8 cellular contexts compared by ENCODE assay signal in genomic region chr17:2796164-2797140, GRCh38. TPM values are rescaled to one million over a fixed set of nuclear protein-coding genes. Genes with fewer than 3 reads are reported as not detected.
DNase-seq lines count a peak whose midpoint lies in the region; ATAC-seq, FAIRE-seq and TF ChIP-seq lines count a peak whose summit lies in the region.

Gene RAP1GAP2, plus strand, starts transcription at chr17:2796438. Its CDS starts 90 bp downstream, at chr17:2796528.

- in situ Hi-C loops in K562 (cut with MboI): no loop called here

- 13% methylated on average over 21 of the region's 39 CpGs for WGBS in K562 (ENCODE audit: insufficient coverage, low coverage, missing lambda C conversion rate)
- WGBS in stomach, 5 donors: 24 to 52% (median 48%) methylated on average over 21 to 39 of the region's 39 CpGs

- peaks cover 43% of the 10 kb centered on the region for H3K27me3 ChIP-seq in DOHH2 (ENCODE audit: control insufficient read depth, low read length)
- peaks cover 13 to 63% of the 10 kb centered on the region in 2 experiments; a peak in 4 of 5 replicates for H3K27me3 ChIP-seq in K562 (ENCODE audit: control insufficient read depth in 2 of 2, insufficient read depth in 2 of 2, low read length in 2 of 2)
- H3K27me3 ChIP-seq in muscle layer of duodenum (ENCODE audit: low read depth, low read length): no peaks in the 10 kb centered on the region
- peaks cover 0 to 41% (median 0%) of the 10 kb centered on the region in 3 donors for H3K27me3 ChIP-seq in stomach

- BruUV-seq in K562 (replicated peaks; lab: Mats Ljungman, UMichigan): no TSS peak

- H4K20me1 ChIP-seq in DOHH2 (ENCODE audit: control insufficient read depth, insufficient read depth, low read depth, low read length) (no peaks in the 10 kb centered on the region), K562 (replicated peaks; ENCODE audit: control insufficient read depth, insufficient read depth, low read length) (no peaks in the 10 kb centered on the region)

- H3K9me3 ChIP-seq in DOHH2 (ENCODE audit: control insufficient read depth, insufficient read depth, low read length): no peaks in the 10 kb centered on the region
- H3K9me3 ChIP-seq in K562 (replicated peaks; ENCODE audit: control insufficient read depth, insufficient read depth, low read depth, low read length): no peaks in the 10 kb centered on the region
- no peaks in the 10 kb centered on the region for H3K9me3 ChIP-seq in muscle layer of duodenum (ENCODE audit: control insufficient read depth in 1 of 2, low read length in 2 of 2)
- H3K9me3 ChIP-seq in stomach: no peaks in the 10 kb centered on the region

- H3K4me2 ChIP-seq in DOHH2 (ENCODE audit: low read length) (peak within 1 kb of the TSS; percentile 1; the same call in 1 of the 2 replicates), K562 (ENCODE audit: insufficient read depth, low read length) (no peak within 1 kb of the TSS)

- no peak within 1 kb of the TSS for H3K9ac ChIP-seq in K562 (ENCODE audit: insufficient read depth in 1 of 2, low read depth in 2 of 2, low read length in 2 of 2)

- TF ChIP-seq EP300 in K562 (IDR thresholded peaks at IDR 0.05; ENCODE audit: low read length): no peak
- TF ChIP-seq EP300 in stomach (IDR thresholded peaks at IDR 0.05): no peak

- H3K27ac ChIP-seq in DOHH2 (ENCODE audit: low read depth, low read length): no peak within 1 kb of the TSS
- H3K27ac ChIP-seq in K562 (ENCODE audit: extremely low read depth, low read depth, low read length): no peak within 1 kb of the TSS
- H3K27ac ChIP-seq in muscle layer of duodenum (ENCODE audit: low read length): no peak within 1 kb of the TSS
- H3K27ac ChIP-seq in stomach: peak within 1 kb of the TSS; percentile 54 to 74 (median 56)

- H3K36me3 ChIP-seq in DOHH2 (ENCODE audit: control insufficient read depth, low read length) (no peaks in the 10 kb centered on the region), K562 (ENCODE audit: control insufficient read depth, insufficient read depth, low read length) (no peaks in the 10 kb centered on the region), muscle layer of duodenum (ENCODE audit: control insufficient read depth in 1 of 2, insufficient read depth in 2 of 2, low read length in 2 of 2) (no peaks in the 10 kb centered on the region), stomach (no peaks in the 10 kb centered on the region)

- no peak within 1 kb of the TSS for H2AFZ ChIP-seq in K562 (ENCODE audit: low read depth, low read length)

- CTCF ChIA-PET in K562 (lab: Yijun Ruan, JAX; ENCODE audit: low intra/inter-chr PET ratio): no interaction called here

- H3K9me2 ChIP-seq in DOHH2 (replicated peaks; ENCODE audit: control insufficient read depth, low read length): no peaks in the 10 kb centered on the region

- DNase-seq in K562 (ENCODE audit: extremely low read depth in 1 of 4, low spot score in 3 of 4): peak in 2 of 4 experiments; percentile 48 to 50
- peak; percentile 69 for DNase-seq in stomach
- no peak for DNase-seq in NCI-H2107 (lab: John Stamatoyannopoulos, UW)

- H3K79me2 ChIP-seq in DOHH2 (ENCODE audit: control insufficient read depth, low read length) (no peaks in the 10 kb centered on the region), K562 (ENCODE audit: control insufficient read depth, insufficient read depth, low read length) (no peaks in the 10 kb centered on the region)

- no peak within 1 kb of the TSS for H3K4me3 ChIP-seq in DOHH2 (ENCODE audit: low read length)
- H3K4me3 ChIP-seq in K562: no peak within 1 kb of the TSS
- peak within 1 kb of the TSS; percentile 33 to 40 for H3K4me3 ChIP-seq in muscle layer of duodenum (ENCODE audit: low read depth in 1 of 2, low read length in 2 of 2)
- peak within 1 kb of the TSS; percentile 29 to 54 (median 36) for H3K4me3 ChIP-seq in stomach

- POLR2A ChIA-PET in K562 (lab: Yijun Ruan, JAX): interaction anchor here (0.6 to 0.8 kb wide), 4 partner anchors 8 to 132 kb away, joined by 3 to 4 read pairs (median 3); no protein-coding TSS in a partner anchor

- intact Hi-C loops in T-helper 2 cell treated with Interferon-gamma antibody and Interleukin-4, amounts not matched to agents 100 ng/mL and 5 ng/mL, for 36 hours (cut with micrococcal nuclease): loop anchor here (1.0 kb wide), 1 partner anchor 18 kb away; no protein-coding TSS in a partner anchor
- intact Hi-C loops in K562 (cut with micrococcal nuclease) (no loop called here), stomach (cut with DNase I; ENCODE audit: low total_unique reads) (no loop called here)

- TF ChIP-seq POLR2A in K562 (conservative IDR thresholded peaks at IDR 0.05): no peak
- TF ChIP-seq POLR2A in stomach (IDR thresholded peaks at IDR 0.05): no peak

- no peaks in the 10 kb centered on the region for H3F3A ChIP-seq in DOHH2 (ENCODE audit: control insufficient read depth, insufficient read depth)

- TF ChIP-seq CTCF in DOHH2 (IDR thresholded peaks at IDR 0.05; ENCODE audit: low read depth, low read length, poor library complexity, severe bottlenecking) (no peak), K562 (IDR thresholded peaks at IDR 0.05 in 2 of 3, conservative IDR thresholded peaks at IDR 0.05 in 1 of 3; ENCODE audit: insufficient read depth in 2 of 3, low read depth in 1 of 3, low read length in 3 of 3) (no peak), stomach (IDR thresholded peaks at IDR 0.05) (no peak)

- TF ChIP-seq RAD21 in K562 (CRISPR knock-in tag; conservative IDR thresholded peaks at IDR 0.05 in 1 of 2, IDR thresholded peaks at IDR 0.05 in 1 of 2): no peak

- H3K9me1 ChIP-seq in K562 (ENCODE audit: control insufficient read depth, insufficient read depth, low read length): no peaks in the 10 kb centered on the region

- ATAC-seq in K562 (peak; percentile 46; the same call in 2 of the 3 replicates), GM21737 (IDR thresholded peaks at IDR 0.05; ENCODE audit: unreplicated experiment) (no peak), GM19455 (IDR thresholded peaks at IDR 0.05; ENCODE audit: unreplicated experiment) (no peak)

- H3K4me1 ChIP-seq in DOHH2 (ENCODE audit: control insufficient read depth, low read length) (peaks cover 22% of the 10 kb centered on the region), K562 (replicated peaks in 1 of 2; ENCODE audit: control insufficient read depth in 2 of 2, insufficient read depth in 2 of 2, low read length in 2 of 2) (peaks cover 0 to 15% of the 10 kb centered on the region in 2 experiments; a peak in 1 of 5 replicates), muscle layer of duodenum (ENCODE audit: control insufficient read depth in 1 of 2, insufficient read depth in 2 of 2, low read length in 2 of 2) (no peaks in the 10 kb centered on the region), stomach (peaks cover 6 to 66% (median 31%) of the 10 kb centered on the region in 4 donors)

- FAIRE-seq in K562 (lab: Jason Lieb, UNC): no peak

RNA-seq across cellular contexts. Expression of gene RAP1GAP2, which starts in this region (rescaled TPM):
- 48.5 and 50.4 TPM in 2 replicates for total RNA-seq in T-helper 2 cell treated with Interferon-gamma antibody and Interleukin-4, amounts not matched to agents 100 ng/mL and 5 ng/mL, for 36 hours
- total RNA-seq in K562 (2011; cell fraction: chromatin; rRNA removed; ENCODE audit: low replicate concordance): 0.76 and 1.3 TPM in 2 replicates
- total RNA-seq in K562 (2011; cell fraction: nucleolus; rRNA removed): 0.50 and 0.92 TPM in 2 replicates
- 0.73 and 0.84 TPM in 2 replicates for total RNA-seq in K562 (2011; cell fraction: nucleoplasm; rRNA removed)
- total RNA-seq in K562 (2014; rRNA removed) (0.18 and 0.29 TPM in 2 replicates), K562 (2014; rRNA removed; fragmentation: Illumina TruSeq; extraction: Trizol) (0.06 and 0.07 TPM in 2 replicates), K562 (2015; rRNA removed; fragmentation: Illumina TruSeq; extraction: Trizol) (0.19 and 0.43 TPM in 2 replicates), K562 (2021) (0.49 and 0.60 TPM in 2 replicates), stomach (10 to 100 TPM; 26.4 to 92.4 (median 50.7) TPM)
- polyA plus RNA-seq in K562 (2011; rRNA removed) (0.20 and 0.96 TPM in 2 replicates), K562 (2014; fragmentation: Illumina TruSeq; extraction: Trizol) (0.17 and 0.40 TPM in 2 replicates), K562 (2014; fragmentation: Nextera tagmentation; extraction: Ambion mirVana) (under 1 TPM in 1 of 2 experiments, not detected in 1; 0.01 TPM), K562 (2014; rRNA removed) (0.24 and 1.3 TPM in 2 replicates), stomach (10 to 100 TPM; 11.8 to 25.0 (median 17.9) TPM)
- 0.19 and 1.3 TPM in 2 replicates for polyA plus RNA-seq in K562 (2011; cell fraction: cytosol; rRNA removed)
- 0.35 and 1.8 TPM in 2 replicates for polyA plus RNA-seq in K562 (2011; cell fraction: nucleus; rRNA removed)
- 0.17 and 0.69 TPM in 2 replicates for polyA plus RNA-seq in K562 (2012)
- 0.15 and 1.6 TPM in 2 replicates for polyA minus RNA-seq in K562 (2011; rRNA and poly(A)+ RNA removed)
- polyA minus RNA-seq in K562 (2011; cell fraction: cytosol; rRNA and poly(A)+ RNA removed): 0.27 and 2.7 TPM in 2 replicates
- 0.44 and 1.9 TPM in 2 replicates for polyA minus RNA-seq in K562 (2011; cell fraction: nucleus; rRNA and poly(A)+ RNA removed)

Comparison
In these comparisons a context has a peak if more than half of its experiments do, and no peak if none do; other contexts are left out.
1. RNA of gene RAP1GAP2 (total RNA-seq): 26.4 to 92.4 TPM in stomach and 48.5 to 50.4 TPM in T-helper 2 cell treated with Interferon-gamma antibody and Interleukin-4, amounts not matched to agents 100 ng/mL and 5 ng/mL, for 36 hours; 0.06 to 1.3 TPM in K562; every median in the first group is over 10 times any median in the second.
2. RNA of gene RAP1GAP2 (polyA plus RNA-seq): 11.8 to 25.0 TPM in stomach; 0.01 to 1.8 TPM in K562; every median in the first group is over 4 times any median in the second.
3. H3K27ac ChIP-seq: peak in stomach (5 of 5); none in DOHH2 (single experiment), K562 (single experiment) and muscle layer of duodenum (single experiment).
4. H3K4me3 ChIP-seq: peak in muscle layer of duodenum (2 of 2) and stomach (4 of 4); none in DOHH2 (single experiment) and K562 (single experiment).